In the genomic region with DNA sequence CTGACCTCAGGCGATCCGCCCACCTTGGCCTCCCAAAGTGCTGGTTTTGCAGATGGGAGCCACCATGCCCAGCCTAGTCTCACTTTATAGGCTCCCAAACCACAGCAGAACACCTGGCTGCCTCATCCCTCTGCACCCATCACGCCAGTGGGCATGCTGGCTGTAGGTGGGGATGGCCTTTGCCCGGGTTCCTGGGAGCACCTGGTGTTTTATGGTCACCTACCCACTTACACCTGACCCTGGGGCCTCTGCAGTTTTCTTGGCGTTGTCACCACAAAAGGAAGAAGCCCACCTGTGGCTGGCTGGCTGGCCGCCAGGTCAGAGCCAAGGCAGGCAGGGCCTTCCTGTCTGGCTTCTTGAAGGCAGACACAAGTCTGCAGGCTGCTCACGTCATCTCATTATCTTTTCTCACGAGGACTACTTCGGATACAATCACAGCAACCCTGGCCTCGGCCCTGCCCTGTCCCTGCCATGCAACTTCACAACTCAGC, we compare ENCODE assay signal across 17 cellular contexts. TPM values are rescaled to one million over a fixed set of nuclear protein-coding genes. Genes with fewer than 3 reads are reported as not detected.
DNase-seq lines count a peak whose midpoint lies in the region; ATAC-seq, FAIRE-seq and TF ChIP-seq lines count a peak whose summit lies in the region.
"Had no signal": no experiment of that assay in that cellular context is flagged by ENCODE, and none has a peak within 500 bp of the region (broad histone marks: within the 10 kb centered on the region; RNA-seq: fewer than 3 reads in every experiment).

No MANE protein-coding gene starts in this region.

- WGBS in GM12878 (ENCODE audit: insufficient coverage, insufficient replicate concordance, low lambda C conversion rate, missing lambda C conversion rate) = 71% methylated on average over 10 of the region's 10 CpGs

- no peaks in the 10 kb centered on the region for H3K36me3 Mint-ChIP-seq in activated naive CD4-positive, alpha-beta T cell treated with anti-CD3 and anti-CD28 coated beads, Interleukin-2, amount 50 U/mL, for 24 hours
- peaks cover 35% of the 10 kb centered on the region for H3K36me3 Mint-ChIP-seq in stimulated activated effector memory CD8-positive, alpha-beta T cell treated with anti-CD3 and anti-CD28 coated beads, Interleukin-12 subunit alpha, Interleukin-12 subunit beta, amount 100 ng/mL, for 72 hours

- no peak for TF ChIP-seq RAD21 in GM12878 (IDR thresholded peaks at IDR 0.05; ENCODE audit: insufficient read depth, low read depth, low read length)

- H3K79me2 ChIP-seq in GM12878 (ENCODE audit: control insufficient read depth, insufficient read depth, low read length) = peaks cover 1% of the 10 kb centered on the region

- no peak for DNase-seq in activated naive CD4-positive, alpha-beta T cell treated with anti-CD3 and anti-CD28 coated beads, Interleukin-2, amount 50 U/mL, for 16 hours
- DNase-seq in NAMALWA (ENCODE audit: low spot score) (peak; percentile 41), GM12878 (ENCODE audit: low read depth, low spot score) (no peak), brain microvascular endothelial cell (no peak), GM20000 (ENCODE audit: low spot score) (no peak)
- no peak for DNase-seq in stimulated activated effector memory CD8-positive, alpha-beta T cell treated with anti-CD3 and anti-CD28 coated beads, Interleukin-12 subunit alpha, Interleukin-12 subunit beta, amount 100 ng/mL, for 72 hours (ENCODE audit: low spot score in 2 of 2)
- DNase-seq: activated CD4-positive, alpha-beta memory T cell treated with anti-CD3 and anti-CD28 coated beads, Interleukin-2, amount 10 ng/mL, durations not matched to agents 7 days and 5 days; CD4-positive, alpha-beta memory T cell; mesendoderm; NCI-H1092 treated with DMSO at 0.1 percent for 48 hours; stimulated activated naive CD8-positive, alpha-beta T cell treated with anti-CD3 and anti-CD28 coated beads, Interleukin-15, amount 100 ng/mL, for 72 hours; uterus had no signal

- RAD21 ChIA-PET in GM12878 (lab: Charles Lee; ENCODE audit: unreplicated experiment) = no interaction called here

- H3K4me1 ChIP-seq in GM12878 (ENCODE audit: control insufficient read depth, insufficient read depth, low read length) = no peaks in the 10 kb centered on the region
- H3K4me1 ChIP-seq: neural progenitor cell, uterus had no signal

- no peak overlapping the region for H3K27ac ChIP-seq in GM12878 (ENCODE audit: control insufficient read depth, insufficient read depth)
- H3K27ac ChIP-seq in brain microvascular endothelial cell = no peak overlapping the region
- H3K27ac ChIP-seq: neural progenitor cell, uterus had no signal

- H3K27me3 ChIP-seq in GM12878 (replicated peaks in 1 of 2; ENCODE audit: control insufficient read depth in 2 of 2, insufficient read depth in 2 of 2, low read length in 1 of 2) (no peaks in the 10 kb centered on the region), brain microvascular endothelial cell (replicated peaks) (no peaks in the 10 kb centered on the region)
- H3K27me3 ChIP-seq: neural progenitor cell, uterus had no signal

- H3K36me3 ChIP-seq in GM12878 (ENCODE audit: control insufficient read depth in 2 of 2, insufficient read depth in 2 of 2, low read length in 1 of 2) (peaks cover 0 to 10% of the 10 kb centered on the region in 2 experiments; a peak in 3 of 4 replicates), brain microvascular endothelial cell (replicated peaks) (peaks cover 12% of the 10 kb centered on the region)
- H3K36me3 ChIP-seq: neural progenitor cell, uterus had no signal

- H3K4me3 ChIP-seq in GM12878 (no peak overlapping the region), brain microvascular endothelial cell (ENCODE audit: low read depth, low read length) (no peak overlapping the region)
- H3K4me3 ChIP-seq: neural progenitor cell, uterus had no signal

- peak; percentile 37 for TF ChIP-seq POLR2A in GM12878 (IDR thresholded peaks at IDR 0.05; ENCODE audit: low read depth, low read length)

- intact Hi-C loops in GM12878 (cut with micrococcal nuclease; ENCODE audit: unreplicated experiment) = no loop called here

- peaks cover 4% of the 10 kb centered on the region for H3K4me1 Mint-ChIP-seq in activated naive CD4-positive, alpha-beta T cell treated with anti-CD3 and anti-CD28 coated beads, Interleukin-2, amount 50 U/mL, for 24 hours
- no peaks in the 10 kb centered on the region for H3K4me1 Mint-ChIP-seq in stimulated activated effector memory CD8-positive, alpha-beta T cell treated with anti-CD3 and anti-CD28 coated beads, Interleukin-12 subunit alpha, Interleukin-12 subunit beta, amount 100 ng/mL, for 72 hours
- H3K4me1 Mint-ChIP-seq: activated CD4-positive, alpha-beta memory T cell treated with anti-CD3 and anti-CD28 coated beads, Interleukin-2, amount 10 ng/mL, durations not matched to agents 7 days and 5 days; central memory CD8-positive, alpha-beta T cell had no signal

- H2AFZ ChIP-seq in GM12878 (ENCODE audit: control insufficient read depth, low read depth, low read length) = no peak overlapping the region
- H2AFZ ChIP-seq: neural progenitor cell had no signal

- TF ChIP-seq EP300 in GM12878 (IDR thresholded peaks at IDR 0.05; ENCODE audit: borderline replicate concordance in 1 of 2, control insufficient read depth in 1 of 2, low read depth in 2 of 2, low read length in 2 of 2) = no peak

- no peak for TF ChIP-seq CTCF in GM12878 (IDR thresholded peaks at IDR 0.05 in 2 of 3, conservative IDR thresholded peaks at IDR 0.05 in 1 of 3; ENCODE audit: control insufficient read depth in 2 of 3, extremely low read depth in 1 of 3, insufficient read depth in 1 of 3, low read depth in 3 of 3, low read length in 3 of 3)
- TF ChIP-seq CTCF in brain microvascular endothelial cell (IDR thresholded peaks at IDR 0.05; ENCODE audit: low read depth, low read length, missing control alignments) = no peak
- TF ChIP-seq CTCF in GM20000 (IDR thresholded peaks at IDR 0.05; ENCODE audit: extremely low read depth, missing control alignments) = no peak

- SMC1A ChIA-PET in GM12878 (lab: Charles Lee; ENCODE audit: uncharacterized antibody, unreplicated experiment) = interaction anchor here (1.3 kb wide), 1 partner anchor 144 kb away, joined by 3 read pairs; no protein-coding TSS in a partner anchor

- CTCF ChIA-PET in GM12878 (lab: Yijun Ruan, JAX) = no interaction called here

- FAIRE-seq in GM12878 (lab: Jason Lieb, UNC) = no peak
- FAIRE-seq: islet of Langerhans had no signal

- no peak overlapping the region for H3K9ac ChIP-seq in GM12878 (ENCODE audit: control insufficient read depth, insufficient read depth, low read length)
- H3K9ac ChIP-seq: neural progenitor cell had no signal

- H3K4me3 Mint-ChIP-seq in activated naive CD4-positive, alpha-beta T cell treated with anti-CD3 and anti-CD28 coated beads, Interleukin-2, amount 50 U/mL, for 24 hours = no peak overlapping the region
- no peak overlapping the region for H3K4me3 Mint-ChIP-seq in stimulated activated effector memory CD8-positive, alpha-beta T cell treated with anti-CD3 and anti-CD28 coated beads, Interleukin-12 subunit alpha, Interleukin-12 subunit beta, amount 100 ng/mL, for 72 hours
- H3K4me3 Mint-ChIP-seq: activated CD4-positive, alpha-beta memory T cell treated with anti-CD3 and anti-CD28 coated beads, Interleukin-2, amount 10 ng/mL, durations not matched to agents 7 days and 5 days; central memory CD8-positive, alpha-beta T cell; neural progenitor cell; stimulated activated naive CD8-positive, alpha-beta T cell treated with anti-CD3 and anti-CD28 coated beads, Interleukin-15, amount 100 ng/mL, for 72 hours had no signal

- no TSS peak for BruUV-seq in GM12878 (replicated peaks; lab: Mats Ljungman, UMichigan)

- H3K27me3 Mint-ChIP-seq in activated naive CD4-positive, alpha-beta T cell treated with anti-CD3 and anti-CD28 coated beads, Interleukin-2, amount 50 U/mL, for 24 hours = no peaks in the 10 kb centered on the region
- H3K27me3 Mint-ChIP-seq: activated CD4-positive, alpha-beta memory T cell treated with anti-CD3 and anti-CD28 coated beads, Interleukin-2, amount 10 ng/mL, durations not matched to agents 7 days and 5 days; CD4-positive, alpha-beta memory T cell; central memory CD8-positive, alpha-beta T cell; stimulated activated naive CD8-positive, alpha-beta T cell treated with anti-CD3 and anti-CD28 coated beads, Interleukin-15, amount 100 ng/mL, for 72 hours had no signal

- no peaks in the 10 kb centered on the region for H3K9me3 Mint-ChIP-seq in activated naive CD4-positive, alpha-beta T cell treated with anti-CD3 and anti-CD28 coated beads, Interleukin-2, amount 50 U/mL, for 24 hours
- no peaks in the 10 kb centered on the region for H3K9me3 Mint-ChIP-seq in stimulated activated effector memory CD8-positive, alpha-beta T cell treated with anti-CD3 and anti-CD28 coated beads, Interleukin-12 subunit alpha, Interleukin-12 subunit beta, amount 100 ng/mL, for 72 hours
- H3K9me3 Mint-ChIP-seq: activated CD4-positive, alpha-beta memory T cell treated with anti-CD3 and anti-CD28 coated beads, Interleukin-2, amount 10 ng/mL, durations not matched to agents 7 days and 5 days; CD4-positive, alpha-beta memory T cell; central memory CD8-positive, alpha-beta T cell; neural progenitor cell; stimulated activated naive CD8-positive, alpha-beta T cell treated with anti-CD3 and anti-CD28 coated beads, Interleukin-15, amount 100 ng/mL, for 72 hours had no signal

- in situ Hi-C loops in GM12878 (cut with MboI) (no loop called here), brain microvascular endothelial cell (cut with HindIII; ENCODE audit: low pct_ligation_motif_present, low sequenced_read_pairs) (no loop called here)

- peak overlapping the region; percentile 36 for H3K27ac Mint-ChIP-seq in activated naive CD4-positive, alpha-beta T cell treated with anti-CD3 and anti-CD28 coated beads, Interleukin-2, amount 50 U/mL, for 24 hours
- peak overlapping the region; percentile 81 for H3K27ac Mint-ChIP-seq in stimulated activated effector memory CD8-positive, alpha-beta T cell treated with anti-CD3 and anti-CD28 coated beads, Interleukin-12 subunit alpha, Interleukin-12 subunit beta, amount 100 ng/mL, for 72 hours
- H3K27ac Mint-ChIP-seq: activated CD4-positive, alpha-beta memory T cell treated with anti-CD3 and anti-CD28 coated beads, Interleukin-2, amount 10 ng/mL, durations not matched to agents 7 days and 5 days had no signal

- no peak overlapping the region for H3K4me2 ChIP-seq in GM12878 (ENCODE audit: control insufficient read depth, insufficient read depth)
- H3K4me2 ChIP-seq: neural progenitor cell had no signal

- no peaks in the 10 kb centered on the region for H3K9me3 ChIP-seq in GM12878 (replicated peaks; ENCODE audit: control insufficient read depth, insufficient read depth, low read length)
- H3K9me3 ChIP-seq: uterus had no signal

- no peaks in the 10 kb centered on the region for H4K20me1 ChIP-seq in GM12878 (ENCODE audit: control insufficient read depth, insufficient read depth)

- POLR2A ChIA-PET in GM12878 (lab: Charles Lee) = no interaction called here

- ATAC-seq in GM12878 (no peak), GM21723 (IDR thresholded peaks at IDR 0.05; ENCODE audit: unreplicated experiment) (no peak)
- no peak for ATAC-seq in stimulated activated effector memory CD8-positive, alpha-beta T cell treated with anti-CD3 and anti-CD28 coated beads, Interleukin-12 subunit alpha, Interleukin-12 subunit beta, amount 100 ng/mL, for 72 hours
- ATAC-seq: stimulated activated naive CD8-positive, alpha-beta T cell treated with anti-CD3 and anti-CD28 coated beads, Interleukin-15, amount 100 ng/mL, for 72 hours had no signal

RNA-seq across cellular contexts. Expression of a gene that starts 8.2 kb away (rescaled TPM):
- 24.1 and 27.7 TPM in 2 replicates for total RNA-seq in GM12878 (2013; cell fraction: nucleolus; rRNA removed)
- total RNA-seq in GM12878 (2014; rRNA removed) (42.4 and 42.7 TPM in 2 replicates), GM12878 (2014; rRNA removed; fragmentation: Illumina TruSeq; extraction: Trizol) (34.8 and 38.1 TPM in 2 replicates), GM12878 (2021) (73.9 and 84.9 TPM in 2 replicates)
- 10.3 TPM for polyA plus RNA-seq in GM12878 (2011; ENCODE audit: low read depth)
- polyA plus RNA-seq in GM12878 (2011; rRNA removed) (23.9 and 41.4 TPM in 2 replicates), GM12878 (2014; fragmentation: Illumina TruSeq; extraction: Trizol) (38.1 and 49.7 TPM in 2 replicates), GM12878 (2014; fragmentation: Nextera tagmentation; extraction: Ambion mirVana) (10 to 100 TPM in 1 of 2 experiments, 1 to 10 TPM in 1; 2.9 to 12.3 TPM), GM12878 (2014; rRNA removed) (41.7 and 45.1 TPM in 2 replicates), GM12878 (2016; fragmentation: Nextera tagmentation; extraction: Ambion mirVana) (100 to 1,000 TPM in 1 of 2 experiments, 10 to 100 TPM in 1; 88.9 to 114 TPM)
- polyA plus RNA-seq in GM12878 (2011; cell fraction: cytosol; rRNA removed) = 33.2 and 45.5 TPM in 2 replicates
- 22.8 and 28.8 TPM in 2 replicates for polyA plus RNA-seq in GM12878 (2011; cell fraction: nucleus; rRNA removed)
- 18.6 and 23.1 TPM in 2 replicates for polyA plus RNA-seq in GM12878 (2012)
- polyA minus RNA-seq in GM12878 (2011; rRNA and poly(A)+ RNA removed) = 15.7 and 24.9 TPM in 2 replicates
- 7.2 and 10.6 TPM in 2 replicates for polyA minus RNA-seq in GM12878 (2011; cell fraction: cytosol; rRNA and poly(A)+ RNA removed)
- polyA minus RNA-seq in GM12878 (2011; cell fraction: nucleus; rRNA and poly(A)+ RNA removed) = 9.7 and 20.3 TPM in 2 replicates

RNA-seq across cellular contexts. Expression of a gene that starts 42.3 kb away (rescaled TPM):
- 2.4 and 3.3 TPM in 2 replicates for total RNA-seq in GM12878 (2013; cell fraction: nucleolus; rRNA removed)
- total RNA-seq in GM12878 (2014; rRNA removed) (1.3 and 2.0 TPM in 2 replicates), GM12878 (2014; rRNA removed; fragmentation: Illumina TruSeq; extraction: Trizol) (0.64 and 1.1 TPM in 2 replicates), GM12878 (2021) (0.69 and 1.0 TPM in 2 replicates)
- polyA plus RNA-seq in GM12878 (2011; ENCODE audit: low read depth) = 0.80 TPM
- polyA plus RNA-seq in GM12878 (2011; rRNA removed) (0.97 and 1.6 TPM in 2 replicates), GM12878 (2014; fragmentation: Illumina TruSeq; extraction: Trizol) (1.1 and 3.6 TPM in 2 replicates), GM12878 (2014; fragmentation: Nextera tagmentation; extraction: Ambion mirVana) (under 1 TPM; 0.63 to 0.93 TPM), GM12878 (2014; rRNA removed) (1.3 TPM in 2 replicates), GM12878 (2016; fragmentation: Nextera tagmentation; extraction: Ambion mirVana) (1 to 10 TPM; 1.7 to 1.8 TPM)
- 0.63 and 1.5 TPM in 2 replicates for polyA plus RNA-seq in GM12878 (2011; cell fraction: cytosol; rRNA removed)
- polyA plus RNA-seq in GM12878 (2011; cell fraction: nucleus; rRNA removed) = 1.4 and 1.6 TPM in 2 replicates
- polyA plus RNA-seq in GM12878 (2012) = 0.90 and 1.1 TPM in 2 replicates
- polyA minus RNA-seq in GM12878 (2011; rRNA and poly(A)+ RNA removed) = 0.73 and 1.8 TPM in 2 replicates
- not detected in 2 replicates for polyA minus RNA-seq in GM12878 (2011; cell fraction: cytosol; rRNA and poly(A)+ RNA removed)
- not detected in 2 replicates for polyA minus RNA-seq in GM12878 (2011; cell fraction: nucleus; rRNA and poly(A)+ RNA removed)
